8 cellular contexts compared by ENCODE assay signal in genomic region chr7:134985894-134986362, GRCh38. TPM values are rescaled to one million over a fixed set of nuclear protein-coding genes. Genes with fewer than 3 reads are reported as not detected.
DNase-seq lines count a peak whose midpoint lies in the region; ATAC-seq, FAIRE-seq and TF ChIP-seq lines count a peak whose summit lies in the region.

No MANE protein-coding gene starts in this region.

- no peak for TF ChIP-seq RAD21 in K562 (CRISPR knock-in tag; conservative IDR thresholded peaks at IDR 0.05 in 1 of 2, IDR thresholded peaks at IDR 0.05 in 1 of 2)

- CTCF ChIA-PET in activated naive CD4-positive, alpha-beta T cell treated with anti-CD3 and anti-CD28 coated beads for 36 hours (lab: Charles Lee), result interaction anchor here (0.7 to 4.6 kb wide), 12 partner anchors 9 to 554 kb away, joined by 3 to 44 read pairs (median 4); partner anchors contain the start of gene CYREN
- CTCF ChIA-PET in K562 (lab: Yijun Ruan, JAX; ENCODE audit: low intra/inter-chr PET ratio), result interaction anchor here (0.7 kb wide), 2 partner anchors 184 to 211 kb away, joined by 3 to 4 read pairs; no protein-coding TSS in a partner anchor

- peak overlapping the region; percentile 94 for H3K4me2 ChIP-seq in K562 (ENCODE audit: insufficient read depth, low read length)

- no peaks in the 10 kb centered on the region for H3K9me3 Mint-ChIP-seq in activated naive CD4-positive, alpha-beta T cell treated with anti-CD3 and anti-CD28 coated beads for 36 hours

- WGBS in K562 (ENCODE audit: insufficient coverage, low coverage, missing lambda C conversion rate), result 58% methylated on average over 8 of the region's 8 CpGs

- intact Hi-C loops in activated naive CD4-positive, alpha-beta T cell treated with anti-CD3 and anti-CD28 coated beads for 36 hours (cut with micrococcal nuclease), result loop anchor here (1.0 to 10.0 kb wide), 10 partner anchors 162 to 996 kb away; partner anchors contain the start of genes AKR1B1, BPGM, CNOT4 and CYREN
- intact Hi-C loops in K562 (cut with micrococcal nuclease), result loop anchor here (1.0 to 2.0 kb wide), 2 partner anchors 175 to 183 kb away; no protein-coding TSS in a partner anchor

- no peaks in the 10 kb centered on the region for H3K27me3 ChIP-seq in K562 (ENCODE audit: control insufficient read depth in 2 of 2, insufficient read depth in 2 of 2, low read length in 2 of 2)
- H3K27me3 ChIP-seq in mucosa of stomach (ENCODE audit: control insufficient read depth, insufficient read depth, low read length), result no peaks in the 10 kb centered on the region

- no peaks in the 10 kb centered on the region for H3K9me1 ChIP-seq in K562 (ENCODE audit: control insufficient read depth, insufficient read depth, low read length)

- no peak for DNase-seq in activated naive CD4-positive, alpha-beta T cell treated with anti-CD3 and anti-CD28 coated beads for 36 hours
- no peak for DNase-seq in activated naive CD4-positive, alpha-beta T cell (lab: John Stamatoyannopoulos, UW)
- no peak for DNase-seq in K562 (ENCODE audit: extremely low read depth in 1 of 4, low spot score in 3 of 4)
- no peak for DNase-seq in NCI-H2107 (lab: John Stamatoyannopoulos, UW)
- no peak for DNase-seq in activated effector memory CD4-positive, alpha-beta T cell treated with Interleukin-2 at 50 U/mL for 16 hours
- no peak for DNase-seq in NCI-H526 (lab: John Stamatoyannopoulos, UW)

- peak overlapping the region; percentile 69 for H3K4me3 ChIP-seq in K562
- peak overlapping the region; percentile 66 for H3K4me3 ChIP-seq in mucosa of stomach (ENCODE audit: low read length)

- H3K9ac ChIP-seq in K562 (ENCODE audit: insufficient read depth in 1 of 2, low read depth in 2 of 2, low read length in 2 of 2) (peak overlapping the region; percentile 80 to 92), mucosa of stomach (ENCODE audit: low read length) (peak overlapping the region; percentile 66)

- POLR2A ChIA-PET in K562 (lab: Yijun Ruan, JAX), result interaction anchor here (0.5 to 1.9 kb wide), 6 partner anchors 13 to 388 kb away, joined by 3 to 8 read pairs (median 4); partner anchors contain the start of gene BPGM

- in situ Hi-C loops in K562 (cut with MboI), result no loop called here

- TF ChIP-seq POLR2A in K562 (conservative IDR thresholded peaks at IDR 0.05), result no peak

- H3K79me2 ChIP-seq in K562 (ENCODE audit: control insufficient read depth, insufficient read depth, low read length), result peaks cover 11% of the 10 kb centered on the region

- no peaks in the 10 kb centered on the region for H4K20me1 ChIP-seq in K562 (replicated peaks; ENCODE audit: control insufficient read depth, insufficient read depth, low read length)

- no peak for FAIRE-seq in K562 (lab: Jason Lieb, UNC)

- H3K36me3 ChIP-seq in K562 (ENCODE audit: control insufficient read depth, insufficient read depth, low read length), result peaks cover 7% of the 10 kb centered on the region; the same call in 1 of the 3 replicates
- no peaks in the 10 kb centered on the region for H3K36me3 ChIP-seq in mucosa of stomach (ENCODE audit: control insufficient read depth, insufficient read depth, low read length)

- no peak overlapping the region; the same call in 2 of the 3 replicates for H3K27ac ChIP-seq in K562 (ENCODE audit: extremely low read depth, low read depth, low read length)

- H3K4me1 Mint-ChIP-seq in activated naive CD4-positive, alpha-beta T cell treated with anti-CD3 and anti-CD28 coated beads for 36 hours (ENCODE audit: low read depth), result peaks cover 26% of the 10 kb centered on the region

- TF ChIP-seq CTCF in K562 (IDR thresholded peaks at IDR 0.05 in 2 of 3, conservative IDR thresholded peaks at IDR 0.05 in 1 of 3; ENCODE audit: insufficient read depth in 2 of 3, low read depth in 1 of 3, low read length in 3 of 3), result no peak

- H3K27me3 Mint-ChIP-seq in activated naive CD4-positive, alpha-beta T cell treated with anti-CD3 and anti-CD28 coated beads for 36 hours (ENCODE audit: low read depth), result no peaks in the 10 kb centered on the region

- no peaks in the 10 kb centered on the region for H3K9me3 ChIP-seq in K562 (replicated peaks; ENCODE audit: control insufficient read depth, insufficient read depth, low read depth, low read length)
- H3K9me3 ChIP-seq in mucosa of stomach (ENCODE audit: control insufficient read depth, low read length), result no peaks in the 10 kb centered on the region

- H3K4me1 ChIP-seq in K562 (replicated peaks in 1 of 2; ENCODE audit: control insufficient read depth in 2 of 2, insufficient read depth in 2 of 2, low read length in 2 of 2), result peaks cover 3 to 9% of the 10 kb centered on the region in 2 experiments; a peak in 4 of 5 replicates
- peaks cover 4% of the 10 kb centered on the region for H3K4me1 ChIP-seq in mucosa of stomach (ENCODE audit: control insufficient read depth, insufficient read depth, low read length)

- TF ChIP-seq EP300 in K562 (IDR thresholded peaks at IDR 0.05; ENCODE audit: low read length), result no peak

- TSS peak; percentile 85 for BruUV-seq in K562 (replicated peaks; lab: Mats Ljungman, UMichigan)

- peaks cover 12% of the 10 kb centered on the region for H3K36me3 Mint-ChIP-seq in activated naive CD4-positive, alpha-beta T cell treated with anti-CD3 and anti-CD28 coated beads for 36 hours (ENCODE audit: low read depth)

- peak overlapping the region; percentile 96 for H3K4me3 Mint-ChIP-seq in activated naive CD4-positive, alpha-beta T cell treated with anti-CD3 and anti-CD28 coated beads for 36 hours

- H3K27ac Mint-ChIP-seq in activated naive CD4-positive, alpha-beta T cell treated with anti-CD3 and anti-CD28 coated beads for 36 hours, result peak overlapping the region; percentile 98

- peak overlapping the region; percentile 98 for H2AFZ ChIP-seq in K562 (ENCODE audit: low read depth, low read length)

- ATAC-seq in HG03196 (IDR thresholded peaks at IDR 0.05; ENCODE audit: unreplicated experiment) (peak; percentile 30), K562 (no peak)

TF ChIP-seq in K562, 482 proteins besides CTCF, POLR2A, EP300 and RAD21 (continues in another document):
- TF ChIP-seq RREB1 (CRISPR knock-in tag; IDR thresholded peaks at IDR 0.05), result peak; percentile 88; the same call in 1 of the 2 replicates
- no peak for TF ChIP-seq SAP30 (IDR thresholded peaks at IDR 0.05; ENCODE audit: borderline replicate concordance, insufficient read depth, low read depth, low read length, poor library complexity, severe bottlenecking)

RNA-seq across cellular contexts. Expression of gene AGBL3, which starts 0.4 kb away (rescaled TPM):
- total RNA-seq in activated naive CD4-positive, alpha-beta T cell treated with anti-CD3 and anti-CD28 coated beads for 36 hours, result 1 to 10 TPM; 2.6 to 3.6 TPM
- total RNA-seq in K562 (2011; cell fraction: chromatin; rRNA removed; ENCODE audit: low replicate concordance), result 3.1 and 5.6 TPM in 2 replicates
- 0.92 and 1.2 TPM in 2 replicates for total RNA-seq in K562 (2011; cell fraction: nucleolus; rRNA removed)
- total RNA-seq in K562 (2011; cell fraction: nucleoplasm; rRNA removed), result 3.9 and 6.5 TPM in 2 replicates
- 0.54 and 0.73 TPM in 2 replicates for total RNA-seq in K562 (2014; rRNA removed)
- total RNA-seq in K562 (2014; rRNA removed; fragmentation: Illumina TruSeq; extraction: Trizol), result 1.7 and 2.4 TPM in 2 replicates
- 1.5 and 1.8 TPM in 2 replicates for total RNA-seq in K562 (2015; rRNA removed; fragmentation: Illumina TruSeq; extraction: Trizol)
- 2.1 and 2.9 TPM in 2 replicates for total RNA-seq in K562 (2021)
- polyA plus RNA-seq in K562 (2011; rRNA removed), result 1.9 and 2.5 TPM in 2 replicates
- polyA plus RNA-seq in K562 (2011; cell fraction: cytosol; rRNA removed), result 0.51 and 0.66 TPM in 2 replicates
- 1.7 and 1.9 TPM in 2 replicates for polyA plus RNA-seq in K562 (2011; cell fraction: nucleus; rRNA removed)
- 0.98 and 2.4 TPM in 2 replicates for polyA plus RNA-seq in K562 (2012)
- 2.0 TPM in 2 replicates for polyA plus RNA-seq in K562 (2014; fragmentation: Illumina TruSeq; extraction: Trizol)
- under 1 TPM; 0.71 to 0.75 TPM for polyA plus RNA-seq in K562 (2014; fragmentation: Nextera tagmentation; extraction: Ambion mirVana)
- 1.4 and 1.8 TPM in 2 replicates for polyA plus RNA-seq in K562 (2014; rRNA removed)
- 1.5 and 1.6 TPM in 2 replicates for polyA minus RNA-seq in K562 (2011; rRNA and poly(A)+ RNA removed)
- not detected in 2 replicates for polyA minus RNA-seq in K562 (2011; cell fraction: cytosol; rRNA and poly(A)+ RNA removed)
- 2.0 and 4.6 TPM in 2 replicates for polyA minus RNA-seq in K562 (2011; cell fraction: nucleus; rRNA and poly(A)+ RNA removed)
